ENCODE assay signal across 8 cellular contexts in genomic region chr4:185714524-185714923, GRCh38.
DNase-seq lines count a peak whose midpoint lies in the region; TF ChIP-seq lines count a peak whose summit lies in the region.
"Not testable (repeated sequence)": the region's sequence is repeated elsewhere in the genome, so short reads cannot be mapped to it uniquely, and the experiment has no call there.

No MANE protein-coding gene starts in this region.

- not testable (repeated sequence) for H3K36me3 Mint-ChIP-seq in Caco-2 (ENCODE audit: insufficient read depth, unreplicated experiment); MCF 10A (ENCODE audit: insufficient read depth, unreplicated experiment); nephron (ENCODE audit: low read depth)

- peak overlapping the region; percentile 96 for H3K27ac Mint-ChIP-seq in Caco-2 (ENCODE audit: unreplicated experiment)
- peak overlapping the region; percentile 75 for H3K27ac Mint-ChIP-seq in MCF 10A (ENCODE audit: low read depth, unreplicated experiment)
- peak overlapping the region in 2 of 3 experiments; percentile 33 to 54 for H3K27ac Mint-ChIP-seq in nephron

- not testable (repeated sequence) for H3K4me2 ChIP-seq in hepatocyte

- H3K4me1 ChIP-seq in Caco-2 (peaks cover 43% of the 10 kb centered on the region), left ventricle myocardium inferior (peaks cover 100% of the 10 kb centered on the region), hepatocyte (ENCODE audit: insufficient read depth) (peaks cover 40% of the 10 kb centered on the region), liver (ENCODE audit: control insufficient read depth in 4 of 4, insufficient read depth in 4 of 4, low read length in 3 of 4) (peaks cover 7 to 78% (median 33%) of the 10 kb centered on the region in 4 donors), tibial artery (peaks cover 0 to 88% (median 47%) of the 10 kb centered on the region in 4 donors)

- not testable (repeated sequence) for TF ChIP-seq CTCF in Caco-2 (IDR thresholded peaks at IDR 0.05; ENCODE audit: insufficient read depth in 1 of 2, low read depth in 1 of 2, low read length in 1 of 2, severe bottlenecking in 1 of 2, unreplicated experiment in 1 of 2); MCF 10A (IDR thresholded peaks at IDR 0.05; ENCODE audit: unreplicated experiment); left ventricle myocardium inferior (IDR thresholded peaks at IDR 0.05; ENCODE audit: borderline replicate concordance); hepatocyte (IDR thresholded peaks at IDR 0.05; ENCODE audit: poor library complexity); liver (IDR thresholded peaks at IDR 0.05; ENCODE audit: low read depth, low read length, missing input control); nephron (IDR thresholded peaks at IDR 0.05; ENCODE audit: unreplicated experiment in 3 of 3); tibial artery (IDR thresholded peaks at IDR 0.05)

- H3K4me1 Mint-ChIP-seq in Caco-2 (ENCODE audit: low read depth, unreplicated experiment) (peaks cover 42% of the 10 kb centered on the region), MCF 10A (ENCODE audit: insufficient read depth, unreplicated experiment) (peaks cover 54% of the 10 kb centered on the region), nephron (peaks cover 31% of the 10 kb centered on the region)

- H3K27me3 Mint-ChIP-seq in Caco-2 (ENCODE audit: insufficient read depth, unreplicated experiment); MCF 10A (ENCODE audit: insufficient read depth, unreplicated experiment); nephron (ENCODE audit: low read depth): not testable (repeated sequence)

- H3K9me3 Mint-ChIP-seq in Caco-2 (ENCODE audit: unreplicated experiment); MCF 10A (ENCODE audit: unreplicated experiment); nephron: not testable (repeated sequence)

- not testable (repeated sequence) for H3K9me3 ChIP-seq in Caco-2; left ventricle myocardium inferior (replicated peaks); hepatocyte (ENCODE audit: low read depth); liver (ENCODE audit: control insufficient read depth in 4 of 4, low read length in 3 of 4); tibial artery

- not testable (repeated sequence) for H4K20me1 ChIP-seq in hepatocyte (ENCODE audit: insufficient read depth, poor library complexity, severe bottlenecking)

- H3K9me2 ChIP-seq in hepatocyte (replicated peaks; ENCODE audit: insufficient read depth) = not testable (repeated sequence)

- not testable (repeated sequence) for H3K36me3 ChIP-seq in Caco-2 (ENCODE audit: control insufficient read depth, insufficient read depth, low read length); left ventricle myocardium inferior; hepatocyte (replicated peaks; ENCODE audit: insufficient read depth, low read depth); liver (ENCODE audit: control insufficient read depth in 4 of 4, insufficient read depth in 3 of 4, low read depth in 1 of 4, low read length in 3 of 4); tibial artery

- WGBS in hepatocyte (ENCODE audit: low lambda C conversion rate, missing lambda C conversion rate) = 90% methylated on average over 5 of the region's 5 CpGs
- WGBS in liver = 90% methylated on average over 5 of the region's 5 CpGs

- not testable (repeated sequence) for H3K4me3 ChIP-seq in Caco-2 (ENCODE audit: low read depth, low read length); left ventricle myocardium inferior; hepatocyte; liver (ENCODE audit: low read depth in 1 of 3, low read length in 3 of 3); tibial artery

- peak overlapping the region; percentile 49 for H3K4me3 Mint-ChIP-seq in Caco-2 (ENCODE audit: unreplicated experiment)
- not testable (repeated sequence) for H3K4me3 Mint-ChIP-seq in MCF 10A (ENCODE audit: unreplicated experiment); nephron

- H3K27ac ChIP-seq in left ventricle myocardium inferior (replicated peaks) (peak overlapping the region; percentile 85), hepatocyte (peak overlapping the region; percentile 98), liver (ENCODE audit: low read depth in 1 of 2, low read length in 2 of 2) (peak overlapping the region; percentile 95 to 97), tibial artery (peak overlapping the region; percentile 84 to 89)

- not testable (repeated sequence) for DNase-seq in Caco-2; MCF 10A (ENCODE audit: unreplicated experiment); left ventricle myocardium inferior; hepatocyte (ENCODE audit: low spot score); tibial artery
- DNase-seq in NCI-H748 (lab: John Stamatoyannopoulos, UW; ENCODE audit: unreplicated experiment) = peak; percentile 13

- not testable (repeated sequence) for BruUV-seq in Caco-2 (replicated peaks; lab: Mats Ljungman, UMichigan); MCF 10A (replicated peaks; lab: Mats Ljungman, UMichigan)

- CTCF ChIA-PET in Caco-2 (lab: Charles Lee) = not testable (repeated sequence)
- CTCF ChIA-PET in MCF 10A (lab: Yijun Ruan, JAX) = interaction anchor here (1.0 kb wide), 1 partner anchor 153 kb away, joined by 4 read pairs; no protein-coding TSS in a partner anchor

- intact Hi-C loops in Caco-2 (cut with micrococcal nuclease; ENCODE audit: unreplicated experiment); MCF 10A (cut with micrococcal nuclease); left ventricle myocardium inferior (cut with micrococcal nuclease); tibial artery (cut with DNase I; ENCODE audit: low total_unique reads): not testable (repeated sequence)

- POLR2A ChIA-PET in Caco-2 (lab: Charles Lee) = not testable (repeated sequence)
- POLR2A ChIA-PET in MCF 10A (lab: Yijun Ruan, JAX) = interaction anchor here (1.0 kb wide), 1 partner anchor 16 kb away, joined by 3 read pairs; no protein-coding TSS in a partner anchor

- not testable (repeated sequence) for H3K9ac ChIP-seq in liver (ENCODE audit: low read depth in 1 of 2, low read length in 2 of 2)

- not testable (repeated sequence) for H2AFZ ChIP-seq in hepatocyte

- not testable (repeated sequence) for H3K79me2 ChIP-seq in hepatocyte

- not testable (repeated sequence) for H3K27me3 ChIP-seq in Caco-2 (replicated peaks; ENCODE audit: control insufficient read depth, insufficient read depth, low read length); left ventricle myocardium inferior (ENCODE audit: low read depth); hepatocyte; liver (ENCODE audit: control insufficient read depth in 4 of 4, insufficient read depth in 4 of 4, low read length in 3 of 4); tibial artery

- not testable (repeated sequence) for TF ChIP-seq RAD21 in liver (IDR thresholded peaks at IDR 0.05)

Comparison
In these comparisons a context has a peak if more than half of its experiments do, and no peak if none do; other contexts are left out.
1. H3K27ac Mint-ChIP-seq: peak in every context shown above with its lines; median percentile 96 in Caco-2; 75 in MCF 10A; 44 in nephron.